11 cellular contexts compared by ENCODE assay signal in genomic region chr14:29217813-29218450, GRCh38.
"Had no signal": no experiment of that assay in that cellular context is flagged by ENCODE, and none has a peak within 500 bp of the region (broad histone marks: within the 10 kb centered on the region; RNA-seq: fewer than 3 reads in every experiment).

No MANE protein-coding gene starts in this region.

- H3K4me3 ChIP-seq: body of pancreas, left ventricle myocardium inferior, sigmoid colon had no signal

- H3K27ac ChIP-seq: body of pancreas, left ventricle myocardium inferior, sigmoid colon had no signal

- H3K36me3 ChIP-seq: left ventricle myocardium inferior, sigmoid colon had no signal

- DNase-seq: activated CD4-positive, alpha-beta T cell treated with anti-CD3 and anti-CD28 coated beads, Interleukin-2, amount 50 U/mL, for 1 hour; activated naive CD4-positive, alpha-beta T cell treated with anti-CD3 and anti-CD28 coated beads, Interleukin-2, amount 50 U/mL, for 16 hours; body of pancreas; endodermal cell; kidney; left ventricle myocardium inferior; sigmoid colon; stimulated activated CD4-positive, alpha-beta T cell treated with anti-CD3 and anti-CD28 coated beads, Interleukin-12 subunit alpha, Interleukin-12 subunit beta, amount 100 ng/mL, for 4 hours; stimulated activated CD4-positive, alpha-beta T cell treated with anti-CD3 and anti-CD28 coated beads, Interleukin-2, amount 100 ng/mL, for 48 hours; stimulated activated CD8-positive, alpha-beta memory T cell treated with anti-CD3 and anti-CD28 coated beads, Interleukin-4, amount 100 ng/mL, for 48 hours; stimulated activated naive CD8-positive, alpha-beta T cell treated with anti-CD3 and anti-CD28 coated beads, Interleukin-15, Interleukin-2, amounts not matched to agents 100 U/mL and 50 U/mL, for 24 hours had no signal

- H3K4me1 ChIP-seq: body of pancreas, left ventricle myocardium inferior, sigmoid colon had no signal

- H3K27me3 ChIP-seq: body of pancreas, sigmoid colon had no signal
